In the genomic region with DNA sequence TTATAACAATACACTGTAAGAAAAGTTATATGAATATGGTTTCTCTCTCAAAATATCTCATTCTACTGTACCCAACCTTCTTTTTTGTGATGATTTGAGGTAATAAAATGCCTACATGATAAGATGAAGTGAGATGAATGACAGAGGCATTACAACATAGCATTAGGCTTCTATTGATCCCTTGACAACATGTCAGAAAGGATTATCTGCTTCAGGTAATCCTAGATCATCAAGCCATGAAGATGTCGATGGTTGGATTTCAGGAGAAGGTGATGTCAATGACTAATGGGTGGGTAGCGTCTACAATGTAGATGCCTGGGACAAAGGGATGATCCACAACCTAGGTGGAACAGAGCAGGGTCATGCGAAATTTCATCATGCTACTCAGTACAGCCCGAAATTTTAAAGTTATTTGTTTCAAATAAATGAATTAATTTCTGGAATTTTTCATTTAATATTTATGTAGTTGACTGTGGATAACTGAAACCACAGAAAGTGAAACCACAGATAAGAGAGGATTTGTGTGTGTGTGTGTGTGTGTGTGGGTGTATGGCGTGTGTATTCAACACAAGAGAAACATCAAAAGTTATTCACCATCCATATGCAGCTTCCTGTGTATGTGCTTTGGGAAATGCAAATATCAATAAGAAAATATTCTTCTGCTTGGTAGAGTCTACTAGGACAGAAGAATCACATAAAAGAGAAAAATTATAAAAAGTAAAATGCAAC, we compare ENCODE assay signal across 1 cellular context.
TF ChIP-seq lines count a peak whose summit lies in the region.

No MANE protein-coding gene starts in this region.

TF ChIP-seq in SK-N-SH, 30 proteins besides CTCF, POLR2A, EP300 and RAD21 (continued from another document):
- TF ChIP-seq SIN3A (IDR thresholded peaks at IDR 0.05; ENCODE audit: borderline replicate concordance, low read depth, low read length) (no peak), NRF1 (IDR thresholded peaks at IDR 0.05; ENCODE audit: low read depth, low read length) (no peak)
